Comparison of ENCODE assay signal across 8 cellular contexts in genomic region chr17:7857724-7858486, GRCh38. TPM values are rescaled to one million over a fixed set of nuclear protein-coding genes. Genes with fewer than 3 reads are reported as not detected.
DNase-seq lines count a peak whose midpoint lies in the region; ATAC-seq lines count a peak whose summit lies in the region.

Gene CYB5D1 (plus strand): TSS chr17:7858003. CDS start chr17:7858135, 132 bp downstream.

- DNase-seq in AML-193 (lab: John Stamatoyannopoulos, UW) (peak; percentile 70 to 77), GM19240 (ENCODE audit: insufficient read length, low spot score) (peak; percentile 57), NCI-H748 treated with DMSO at 0.1 percent for 48 hours (lab: John Stamatoyannopoulos, UW) (peak; percentile 99), memory B cell (ENCODE audit: low spot score in 2 of 2) (peak; percentile 86 to 88)
- DNase-seq in activated CD4-positive, alpha-beta memory T cell treated with anti-CD3 and anti-CD28 coated beads for 36 hours, result peak; percentile 92
- DNase-seq in effector CD4-positive, alpha-beta T cell, result peak; percentile 86
- DNase-seq in stimulated activated CD8-positive, alpha-beta memory T cell treated with anti-CD3 and anti-CD28 coated beads, Interleukin-12 subunit alpha, Interleukin-12 subunit beta, amount 100 ng/mL, for 1 hour (ENCODE audit: low read depth), result peak; percentile 87

- H3K27ac Mint-ChIP-seq in activated CD4-positive, alpha-beta memory T cell treated with anti-CD3 and anti-CD28 coated beads for 36 hours, result no peak within 1 kb of the TSS
- no peak within 1 kb of the TSS for H3K27ac Mint-ChIP-seq in memory B cell

- H3K4me3 Mint-ChIP-seq in activated CD4-positive, alpha-beta memory T cell treated with anti-CD3 and anti-CD28 coated beads for 36 hours, result no peak within 1 kb of the TSS
- no peak within 1 kb of the TSS for H3K4me3 Mint-ChIP-seq in memory B cell

- H3K27me3 Mint-ChIP-seq in activated CD4-positive, alpha-beta memory T cell treated with anti-CD3 and anti-CD28 coated beads for 36 hours, result no peaks in the 10 kb centered on the region
- no peaks in the 10 kb centered on the region for H3K27me3 Mint-ChIP-seq in memory B cell

- POLR2A ChIA-PET in activated CD4-positive, alpha-beta memory T cell treated with anti-CD3 and anti-CD28 coated beads for 36 hours (lab: Charles Lee), result interaction anchor here (0.8 to 2.3 kb wide), 12 partner anchors 15 to 315 kb away, joined by 3 to 19 read pairs (median 5); partner anchors contain the start of genes KDM6B, RNF227 and WRAP53

- H3K36me3 Mint-ChIP-seq in activated CD4-positive, alpha-beta memory T cell treated with anti-CD3 and anti-CD28 coated beads for 36 hours, result peaks cover 13% of the 10 kb centered on the region
- H3K36me3 Mint-ChIP-seq in memory B cell, result peaks cover 2% of the 10 kb centered on the region

- ATAC-seq in HG03432 (IDR thresholded peaks at IDR 0.05; ENCODE audit: unreplicated experiment), result peak; percentile 31
- ATAC-seq in memory B cell (ENCODE audit: low read depth), result peak; percentile 54

- H3K9me3 Mint-ChIP-seq in activated CD4-positive, alpha-beta memory T cell treated with anti-CD3 and anti-CD28 coated beads for 36 hours, result no peaks in the 10 kb centered on the region
- no peaks in the 10 kb centered on the region for H3K9me3 Mint-ChIP-seq in memory B cell

- peaks cover 20% of the 10 kb centered on the region for H3K4me1 Mint-ChIP-seq in activated CD4-positive, alpha-beta memory T cell treated with anti-CD3 and anti-CD28 coated beads for 36 hours (ENCODE audit: low read depth)
- peaks cover 8% of the 10 kb centered on the region for H3K4me1 Mint-ChIP-seq in memory B cell

- intact Hi-C loops in activated CD4-positive, alpha-beta memory T cell treated with anti-CD3 and anti-CD28 coated beads for 36 hours (cut with micrococcal nuclease), result loop anchor here (1.0 to 10.0 kb wide), 7 partner anchors 16 to 172 kb away; no protein-coding TSS in a partner anchor

- CTCF ChIA-PET in activated CD4-positive, alpha-beta memory T cell treated with anti-CD3 and anti-CD28 coated beads for 36 hours (lab: Charles Lee), result interaction anchor here (0.6 to 9.3 kb wide), 21 partner anchors 7 to 221 kb away, joined by 3 to 134 read pairs (median 6); partner anchors contain the start of genes CNTROB, RNF227 and TRAPPC1

RNA-seq across cellular contexts. Expression of gene CYB5D1, which starts in this region (rescaled TPM):
- 1 to 10 TPM; 6.0 to 6.9 TPM for total RNA-seq in activated CD4-positive, alpha-beta memory T cell treated with anti-CD3 and anti-CD28 coated beads for 36 hours

Comparison
In these comparisons a context has a peak if more than half of its experiments do, and no peak if none do; other contexts are left out.
1. Peak in every context shown above with its lines: DNase-seq and ATAC-seq.